In the genomic region with DNA sequence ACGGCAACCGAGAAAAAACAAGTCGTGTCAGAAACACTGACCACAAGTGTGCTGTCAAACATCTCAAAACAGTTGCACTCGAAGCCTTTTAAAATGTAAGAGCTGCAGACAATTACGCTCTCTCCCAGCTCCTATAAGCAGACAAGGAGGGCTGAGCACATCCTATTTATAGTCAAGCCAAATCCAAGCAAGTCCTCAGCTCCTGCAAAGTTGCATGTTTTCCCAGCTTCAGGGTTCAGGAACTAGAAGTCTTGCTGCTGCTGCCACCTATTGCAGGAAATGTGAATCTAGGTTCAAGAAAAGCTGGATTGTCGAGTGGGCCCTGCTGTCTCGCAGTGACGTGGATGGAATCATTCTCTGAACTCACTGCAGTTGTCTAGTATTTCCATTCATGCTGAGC, we compare ENCODE assay signal across 8 cellular contexts. TPM values are rescaled to one million over a fixed set of nuclear protein-coding genes. Genes with fewer than 3 reads are reported as not detected.
DNase-seq lines count a peak whose midpoint lies in the region; ATAC-seq, FAIRE-seq and TF ChIP-seq lines count a peak whose summit lies in the region.

No MANE protein-coding gene starts in this region.

- no peak overlapping the region for H3K4ac ChIP-seq in IMR-90 (ENCODE audit: low read depth, low read length)

- no peak overlapping the region for H4K91ac ChIP-seq in IMR-90 (ENCODE audit: insufficient read depth, low read depth, low read length)

- H2AK9ac ChIP-seq in IMR-90 (replicated peaks; ENCODE audit: low read depth, low read length, poor library complexity): no peak overlapping the region

- TF ChIP-seq RAD21 in IMR-90 (IDR thresholded peaks at IDR 0.05; ENCODE audit: low read length) (peak; percentile 80), GM12878 (IDR thresholded peaks at IDR 0.05; ENCODE audit: insufficient read depth, low read depth, low read length) (peak; percentile 25; the same call in 1 of the 2 replicates)

- DNase-seq in AG10803 (ENCODE audit: low read depth): peak; percentile 70
- peak; percentile 81 for DNase-seq in IMR-90
- no peak for DNase-seq in GM12878 (ENCODE audit: low read depth, low spot score)
- DNase-seq in left kidney (ENCODE audit: low read depth, low spot score): peak; percentile 75
- no peak for DNase-seq in stomach
- no peak for DNase-seq in SKM-1 (lab: John Stamatoyannopoulos, UW; ENCODE audit: unreplicated experiment)

- dilution Hi-C loops in IMR-90 (cut with HindIII; ENCODE audit: low sequenced_read_pairs, unreplicated experiment): no loop called here

- POLR2A ChIA-PET in IMR-90 (lab: Charles Lee; ENCODE audit: unreplicated experiment) (interaction anchor here (0.6 kb wide), 1 partner anchor 642 kb away, joined by 7 read pairs; no protein-coding TSS in a partner anchor), GM12878 (lab: Charles Lee) (interaction anchor here (0.7 to 1.4 kb wide), 2 partner anchors 13 to 45 kb away, joined by 3 read pairs; no protein-coding TSS in a partner anchor)

- intact Hi-C loops in IMR-90 (cut with micrococcal nuclease) (loop anchor here (1.0 kb wide), 1 partner anchor 408 kb away; no protein-coding TSS in a partner anchor), GM12878 (cut with micrococcal nuclease; ENCODE audit: unreplicated experiment) (no loop called here), stomach (cut with DNase I; ENCODE audit: low total_unique reads) (no loop called here)

- H2AK5ac ChIP-seq in IMR-90 (ENCODE audit: low read depth, low read length): no peak overlapping the region

- H3K9me3 ChIP-seq in IMR-90 (ENCODE audit: control insufficient read depth, insufficient read depth, low read length) (no peaks in the 10 kb centered on the region), GM12878 (replicated peaks; ENCODE audit: control insufficient read depth, insufficient read depth, low read length) (peaks cover 3% of the 10 kb centered on the region), stomach (peaks cover 0 to 13% (median 9%) of the 10 kb centered on the region in 4 donors)

- H2BK20ac ChIP-seq in IMR-90 (ENCODE audit: low read depth, low read length): no peak overlapping the region

- in situ Hi-C loops in IMR-90 (cut with MboI; ENCODE audit: low sequenced_read_pairs): no loop called here
- in situ Hi-C loops in GM12878 (cut with MboI): no loop called here

- TF ChIP-seq EP300 in GM12878 (IDR thresholded peaks at IDR 0.05; ENCODE audit: borderline replicate concordance in 1 of 2, control insufficient read depth in 1 of 2, low read depth in 2 of 2, low read length in 2 of 2) (no peak), stomach (IDR thresholded peaks at IDR 0.05) (no peak)

- H2BK15ac ChIP-seq in IMR-90 (ENCODE audit: low read depth, low read length): no peak overlapping the region

- H3K4me3 ChIP-seq in AG10803 (ENCODE audit: low read length): no peak overlapping the region
- H3K4me3 ChIP-seq in IMR-90 (ENCODE audit: insufficient read depth, low read depth, low read length): no peak overlapping the region
- H3K4me3 ChIP-seq in GM12878: no peak overlapping the region
- no peak overlapping the region for H3K4me3 ChIP-seq in stomach

- no peak overlapping the region for H2AFZ ChIP-seq in IMR-90 (replicated peaks; ENCODE audit: low read length, poor library complexity)
- H2AFZ ChIP-seq in GM12878 (ENCODE audit: control insufficient read depth, low read depth, low read length): no peak overlapping the region

- H3K4me2 ChIP-seq in IMR-90 (ENCODE audit: low read depth, low read length) (no peak overlapping the region), GM12878 (ENCODE audit: control insufficient read depth, insufficient read depth) (no peak overlapping the region)

- no peaks in the 10 kb centered on the region for H3K9me1 ChIP-seq in IMR-90 (ENCODE audit: insufficient read depth, low read length)

- no peaks in the 10 kb centered on the region for H3K79me2 ChIP-seq in GM12878 (ENCODE audit: control insufficient read depth, insufficient read depth, low read length)

- H3K56ac ChIP-seq in IMR-90 (ENCODE audit: extremely low read depth, insufficient read depth, low read length): no peak overlapping the region

- no peak overlapping the region for H3K23ac ChIP-seq in IMR-90 (ENCODE audit: low read depth, low read length)

- no CpG with 5 or more reads among the region's 8 CpGs for WGBS in IMR-90 (ENCODE audit: extremely low coverage in 2 of 2, insufficient read length in 1 of 2), 2 experiments
- WGBS in GM12878 (ENCODE audit: insufficient coverage, insufficient replicate concordance, low lambda C conversion rate, missing lambda C conversion rate): 51% methylated on average over 8 of the region's 8 CpGs
- 72 to 85% (median 79%) methylated on average over 8 of the region's 8 CpGs for WGBS in stomach, 5 donors

- TF ChIP-seq CTCF in AG10803 (conservative IDR thresholded peaks at IDR 0.05; ENCODE audit: low read length) (peak; percentile 71), IMR-90 (conservative IDR thresholded peaks at IDR 0.05; ENCODE audit: low read depth, low read length) (peak; percentile 74), GM12878 (IDR thresholded peaks at IDR 0.05 in 2 of 3, conservative IDR thresholded peaks at IDR 0.05 in 1 of 3; ENCODE audit: control insufficient read depth in 2 of 3, extremely low read depth in 1 of 3, insufficient read depth in 1 of 3, low read depth in 3 of 3, low read length in 3 of 3) (peak; percentile 12 to 44 (median 22); a peak in 4 of 6 replicates), stomach (IDR thresholded peaks at IDR 0.05) (no peak)

- no peaks in the 10 kb centered on the region for H3K79me1 ChIP-seq in IMR-90 (ENCODE audit: low read depth in 1 of 2, low read length in 2 of 2)

- H3K27me3 ChIP-seq in IMR-90 (ENCODE audit: control insufficient read depth, insufficient read depth, low read length): no peaks in the 10 kb centered on the region; the same call in 1 of the 2 replicates
- H3K27me3 ChIP-seq in GM12878 (replicated peaks in 1 of 2; ENCODE audit: control insufficient read depth in 2 of 2, insufficient read depth in 2 of 2, low read length in 1 of 2): no peaks in the 10 kb centered on the region
- no peaks in the 10 kb centered on the region for H3K27me3 ChIP-seq in stomach

- no peak overlapping the region for H2BK5ac ChIP-seq in IMR-90 (ENCODE audit: low read depth, low read length, poor library complexity, severe bottlenecking)

- ATAC-seq in IMR-90 (ENCODE audit: low read depth) (peak; percentile 89), GM12878 (no peak), GM18909 (IDR thresholded peaks at IDR 0.05; ENCODE audit: poor library complexity, unreplicated experiment) (no peak), HG03159 (IDR thresholded peaks at IDR 0.05; ENCODE audit: unreplicated experiment) (no peak)

- CTCF ChIA-PET in IMR-90 (lab: Yijun Ruan, JAX) (interaction anchor here (0.6 to 1.6 kb wide), 10 partner anchors 9 to 405 kb away, joined by 3 to 6 read pairs (median 4); no protein-coding TSS in a partner anchor), GM12878 (lab: Yijun Ruan, JAX) (interaction anchor here (0.6 to 2.0 kb wide), 6 partner anchors 16 to 107 kb away, joined by 3 to 12 read pairs (median 4); no protein-coding TSS in a partner anchor)

- no peak for FAIRE-seq in GM12878 (lab: Jason Lieb, UNC)

- RAD21 ChIA-PET in GM12878 (lab: Charles Lee; ENCODE audit: unreplicated experiment): interaction anchor here (1.0 kb wide), 1 partner anchor 47 kb away, joined by 3 read pairs; no protein-coding TSS in a partner anchor

- no peaks in the 10 kb centered on the region for H3K4me1 ChIP-seq in IMR-90 (ENCODE audit: control insufficient read depth, insufficient read depth, low read length)
- peaks cover 13% of the 10 kb centered on the region for H3K4me1 ChIP-seq in GM12878 (ENCODE audit: control insufficient read depth, insufficient read depth, low read length)
- H3K4me1 ChIP-seq in stomach: no peaks in the 10 kb centered on the region

- H3K18ac ChIP-seq in IMR-90 (ENCODE audit: low read depth, low read length): no peak overlapping the region

- H4K8ac ChIP-seq in IMR-90 (ENCODE audit: low read depth in 2 of 2, low read length in 2 of 2): no peak overlapping the region

- H3K27ac ChIP-seq in IMR-90 (ENCODE audit: insufficient read depth, low read length) (no peak overlapping the region), GM12878 (ENCODE audit: control insufficient read depth, insufficient read depth) (no peak overlapping the region), stomach (no peak overlapping the region)

- H4K5ac ChIP-seq in IMR-90 (ENCODE audit: low read depth, low read length): no peak overlapping the region

- SMC1A ChIA-PET in GM12878 (lab: Charles Lee; ENCODE audit: uncharacterized antibody, unreplicated experiment): interaction anchor here (0.6 to 1.3 kb wide), 5 partner anchors 9 to 52 kb away, joined by 3 to 5 read pairs (median 3); no protein-coding TSS in a partner anchor

- BruUV-seq in IMR-90 (replicated peaks; lab: Mats Ljungman, UMichigan) (no TSS peak), GM12878 (replicated peaks; lab: Mats Ljungman, UMichigan) (no TSS peak)

- H3K36me3 ChIP-seq in IMR-90 (ENCODE audit: control insufficient read depth, insufficient read depth, low read length) (no peaks in the 10 kb centered on the region), GM12878 (ENCODE audit: control insufficient read depth in 2 of 2, insufficient read depth in 2 of 2, low read length in 1 of 2) (no peaks in the 10 kb centered on the region), stomach (no peaks in the 10 kb centered on the region)

- H4K20me1 ChIP-seq in IMR-90 (ENCODE audit: insufficient read depth, low read length) (no peaks in the 10 kb centered on the region), GM12878 (ENCODE audit: control insufficient read depth, insufficient read depth) (no peaks in the 10 kb centered on the region)

- no peak for TF ChIP-seq POLR2A in IMR-90 (IDR thresholded peaks at IDR 0.05; ENCODE audit: low read depth, low read length)
- no peak for TF ChIP-seq POLR2A in GM12878 (IDR thresholded peaks at IDR 0.05; ENCODE audit: low read depth, low read length)
- TF ChIP-seq POLR2A in stomach (IDR thresholded peaks at IDR 0.05): no peak

- H2BK120ac ChIP-seq in IMR-90 (ENCODE audit: low read depth, low read length): no peak overlapping the region

- no peak overlapping the region for H3K14ac ChIP-seq in IMR-90 (replicated peaks; ENCODE audit: low read depth, low read length)

- H3K9ac ChIP-seq in IMR-90 (ENCODE audit: low read depth, low read length) (no peak overlapping the region), GM12878 (ENCODE audit: control insufficient read depth, insufficient read depth, low read length) (no peak overlapping the region)

RNA-seq across cellular contexts. Expression of gene EFCAB6, which starts 15.5 kb away (rescaled TPM):
- total RNA-seq in IMR-90 (2012; rRNA removed): 1.1 TPM in 2 replicates
- polyA plus RNA-seq in IMR-90 (2012; rRNA removed): 0.30 and 0.44 TPM in 2 replicates
- 0.15 and 0.18 TPM in 2 replicates for polyA plus RNA-seq in IMR-90 (2012; cell fraction: cytosol; rRNA removed)
- polyA plus RNA-seq in IMR-90 (2012; cell fraction: nucleus; rRNA removed; ENCODE audit: low replicate concordance): 0.08 and 0.49 TPM in 2 replicates
- total RNA-seq in GM12878 (2013; cell fraction: nucleolus; rRNA removed): 2.5 and 4.1 TPM in 2 replicates
- 0.05 and 0.06 TPM in 2 replicates for total RNA-seq in GM12878 (2014; rRNA removed)
- 0.13 and 0.18 TPM in 2 replicates for total RNA-seq in GM12878 (2014; rRNA removed; fragmentation: Illumina TruSeq; extraction: Trizol)
- 0.16 and 0.36 TPM in 2 replicates for total RNA-seq in GM12878 (2021)
- polyA plus RNA-seq in GM12878 (2011; ENCODE audit: low read depth): not detected
- polyA plus RNA-seq in GM12878 (2011; rRNA removed): 0.42 and 0.92 TPM in 2 replicates
- 0.15 and 0.16 TPM in 2 replicates for polyA plus RNA-seq in GM12878 (2011; cell fraction: cytosol; rRNA removed)
- 0.42 and 0.54 TPM in 2 replicates for polyA plus RNA-seq in GM12878 (2011; cell fraction: nucleus; rRNA removed)
- polyA plus RNA-seq in GM12878 (2012): 0.12 and 0.13 TPM in 2 replicates
- 0.25 and 0.35 TPM in 2 replicates for polyA plus RNA-seq in GM12878 (2014; fragmentation: Illumina TruSeq; extraction: Trizol)
- polyA plus RNA-seq in GM12878 (2014; fragmentation: Nextera tagmentation; extraction: Ambion mirVana): under 1 TPM; 0.05 to 0.08 TPM
- 0.10 and 0.33 TPM in 2 replicates for polyA plus RNA-seq in GM12878 (2014; rRNA removed)
- polyA plus RNA-seq in GM12878 (2016; fragmentation: Nextera tagmentation; extraction: Ambion mirVana): under 1 TPM; 0.30 to 0.42 TPM
- polyA minus RNA-seq in GM12878 (2011; rRNA and poly(A)+ RNA removed): 0.21 and 0.44 TPM in 2 replicates
- polyA minus RNA-seq in GM12878 (2011; cell fraction: cytosol; rRNA and poly(A)+ RNA removed): 0.62 TPM in 1 of 2 replicates, not detected in the other
- polyA minus RNA-seq in GM12878 (2011; cell fraction: nucleus; rRNA and poly(A)+ RNA removed): 0.86 and 1.1 TPM in 2 replicates
- total RNA-seq in stomach: 10 to 100 TPM in 1 of 5 donors, 1 to 10 TPM in 3, under 1 TPM in 1; 0.29 to 10.5 (median 6.2) TPM
- 1 to 10 TPM in 2 of 3 donors, under 1 TPM in 1; 0.68 to 2.3 (median 1.7) TPM for polyA plus RNA-seq in stomach

Comparison
In these comparisons a context has a peak if more than half of its experiments do, and no peak if none do; other contexts are left out.
1. DNase-seq: peak in AG10803 (single experiment), IMR-90 (single experiment) and left kidney (single experiment); none in GM12878 (single experiment), stomach (single experiment) and SKM-1 (single experiment).
2. CTCF ChIP-seq: peak in AG10803 (single experiment), IMR-90 (single experiment) and GM12878 (3 of 3); none in stomach (0 of 7).